16 cellular contexts compared by ENCODE assay signal in the genomic region with DNA sequence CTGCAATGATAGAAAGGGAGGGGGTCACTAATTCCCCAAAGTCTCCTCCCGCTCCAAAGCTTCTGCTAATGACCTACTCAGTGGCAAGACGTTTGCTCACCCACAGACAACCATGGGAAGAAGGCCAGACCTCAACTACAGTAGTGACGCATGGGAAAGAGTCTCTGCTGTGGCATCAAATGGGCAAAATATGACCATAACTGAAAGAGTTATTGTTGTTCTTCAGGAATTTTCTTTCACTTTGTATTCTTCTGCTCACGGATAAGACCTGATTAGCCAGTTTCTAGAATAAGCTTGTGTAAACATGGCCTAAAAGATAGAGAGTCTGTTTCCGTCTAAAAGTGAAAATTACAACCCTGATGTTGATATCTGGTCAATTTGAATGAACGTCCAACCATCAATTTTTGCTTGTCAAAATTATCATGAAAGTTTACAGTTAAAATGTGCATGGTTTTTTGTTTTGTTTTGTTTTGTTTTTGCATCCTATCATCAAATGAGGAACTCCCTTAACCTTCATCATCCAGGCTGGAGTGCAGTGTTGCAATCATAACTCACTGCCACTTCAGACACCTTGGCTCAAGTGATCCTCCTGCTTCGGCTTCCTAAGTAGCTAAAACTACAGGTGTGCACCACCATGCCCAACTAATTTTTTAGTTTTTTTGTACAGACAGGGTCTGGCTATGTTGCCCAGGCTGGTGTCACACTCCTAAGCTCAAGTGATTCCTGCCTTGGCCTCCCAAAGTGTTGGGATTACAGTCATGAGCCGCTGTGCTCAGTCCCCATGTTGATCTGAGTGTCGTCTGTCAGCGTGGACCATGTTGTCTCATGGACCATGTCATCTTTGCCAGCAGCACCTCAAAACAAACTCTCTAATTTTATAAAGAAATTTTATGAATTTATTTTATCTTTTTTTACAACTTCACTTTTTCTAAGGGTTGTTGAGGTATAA. TPM values are rescaled to one million over a fixed set of nuclear protein-coding genes. Genes with fewer than 3 reads are reported as not detected.
"Had no signal": no experiment of that assay in that cellular context is flagged by ENCODE, and none has a peak within 500 bp of the region (broad histone marks: within the 10 kb centered on the region; RNA-seq: fewer than 3 reads in every experiment).

No MANE protein-coding gene starts in this region.

- H3K4me1 ChIP-seq: uterus had no signal

- DNase-seq: activated naive CD8-positive, alpha-beta T cell treated with anti-CD3 and anti-CD28 coated beads for 36 hours; amygdala; dorsolateral prefrontal cortex; foreskin melanocyte; immature natural killer cell; sigmoid colon; stimulated activated CD4-positive, alpha-beta T cell treated with anti-CD3 and anti-CD28 coated beads, Interleukin-1b, Interleukin-23, amount 100 ng/mL, for 48 hours; T-cell; T-helper 9 cell; uterus had no signal

- H3K27ac ChIP-seq: dorsolateral prefrontal cortex, sigmoid colon, uterus had no signal

- H3K27me3 ChIP-seq: dorsolateral prefrontal cortex, sigmoid colon, uterus had no signal

- H3K4me3 ChIP-seq: dorsolateral prefrontal cortex, sigmoid colon, uterus had no signal

- H3K9me3 ChIP-seq: sigmoid colon, uterus had no signal

- H3K36me3 ChIP-seq: sigmoid colon, uterus had no signal

- ATAC-seq: activated CD4-positive, CD25-positive, alpha-beta regulatory T cell treated with anti-CD3 and anti-CD28 coated beads, Interleukin-2, amount 50 U/mL, for 24 hours; T-cell had no signal

RNA-seq across cellular contexts. Expression of a gene that starts 7.0 kb away (rescaled TPM):
- total RNA-seq: activated CD8-positive, alpha-beta memory T cell treated with anti-CD3 and anti-CD28 coated beads for 36 hours; activated naive CD8-positive, alpha-beta T cell treated with anti-CD3 and anti-CD28 coated beads for 36 hours; activated T-helper 1 cell treated with anti-CD3 and anti-CD28 coated beads, Interleukin-12 subunit alpha, Interleukin-12 subunit beta, Interleukin-2, Interleukin-4 antibody, amounts not matched to agents 30 ng/mL and 10 ng/mL and 1 ng/mL, durations not matched to agents 14 hours and 24 hours and 36 hours; dorsolateral prefrontal cortex; mesothelial cell of epicardium; myocyte; osteocyte; sigmoid colon; T-cell; uterus had no signal

RNA-seq across cellular contexts. Expression of a gene that starts 10.8 kb away (rescaled TPM):
- total RNA-seq: activated CD8-positive, alpha-beta memory T cell treated with anti-CD3 and anti-CD28 coated beads for 36 hours; activated naive CD8-positive, alpha-beta T cell treated with anti-CD3 and anti-CD28 coated beads for 36 hours; activated T-helper 1 cell treated with anti-CD3 and anti-CD28 coated beads, Interleukin-12 subunit alpha, Interleukin-12 subunit beta, Interleukin-2, Interleukin-4 antibody, amounts not matched to agents 30 ng/mL and 10 ng/mL and 1 ng/mL, durations not matched to agents 14 hours and 24 hours and 36 hours; dorsolateral prefrontal cortex; mesothelial cell of epicardium; myocyte; osteocyte; sigmoid colon; T-cell; uterus had no signal

RNA-seq across cellular contexts. Expression of a gene that starts 28.7 kb away (rescaled TPM):
- total RNA-seq: activated CD8-positive, alpha-beta memory T cell treated with anti-CD3 and anti-CD28 coated beads for 36 hours; activated naive CD8-positive, alpha-beta T cell treated with anti-CD3 and anti-CD28 coated beads for 36 hours; activated T-helper 1 cell treated with anti-CD3 and anti-CD28 coated beads, Interleukin-12 subunit alpha, Interleukin-12 subunit beta, Interleukin-2, Interleukin-4 antibody, amounts not matched to agents 30 ng/mL and 10 ng/mL and 1 ng/mL, durations not matched to agents 14 hours and 24 hours and 36 hours; dorsolateral prefrontal cortex; mesothelial cell of epicardium; myocyte; osteocyte; sigmoid colon; T-cell had no signal

RNA-seq across cellular contexts. Expression of a gene that starts 38.8 kb away (rescaled TPM):
- total RNA-seq: activated CD8-positive, alpha-beta memory T cell treated with anti-CD3 and anti-CD28 coated beads for 36 hours; activated naive CD8-positive, alpha-beta T cell treated with anti-CD3 and anti-CD28 coated beads for 36 hours; activated T-helper 1 cell treated with anti-CD3 and anti-CD28 coated beads, Interleukin-12 subunit alpha, Interleukin-12 subunit beta, Interleukin-2, Interleukin-4 antibody, amounts not matched to agents 30 ng/mL and 10 ng/mL and 1 ng/mL, durations not matched to agents 14 hours and 24 hours and 36 hours; mesothelial cell of epicardium; myocyte; osteocyte; sigmoid colon; T-cell; uterus had no signal

RNA-seq across cellular contexts. Expression of a gene that starts 48.1 kb away (rescaled TPM):
- total RNA-seq: activated CD8-positive, alpha-beta memory T cell treated with anti-CD3 and anti-CD28 coated beads for 36 hours; activated naive CD8-positive, alpha-beta T cell treated with anti-CD3 and anti-CD28 coated beads for 36 hours; activated T-helper 1 cell treated with anti-CD3 and anti-CD28 coated beads, Interleukin-12 subunit alpha, Interleukin-12 subunit beta, Interleukin-2, Interleukin-4 antibody, amounts not matched to agents 30 ng/mL and 10 ng/mL and 1 ng/mL, durations not matched to agents 14 hours and 24 hours and 36 hours; myocyte; osteocyte; sigmoid colon; T-cell had no signal
